25 cellular contexts compared by ENCODE assay signal in the genomic region with DNA sequence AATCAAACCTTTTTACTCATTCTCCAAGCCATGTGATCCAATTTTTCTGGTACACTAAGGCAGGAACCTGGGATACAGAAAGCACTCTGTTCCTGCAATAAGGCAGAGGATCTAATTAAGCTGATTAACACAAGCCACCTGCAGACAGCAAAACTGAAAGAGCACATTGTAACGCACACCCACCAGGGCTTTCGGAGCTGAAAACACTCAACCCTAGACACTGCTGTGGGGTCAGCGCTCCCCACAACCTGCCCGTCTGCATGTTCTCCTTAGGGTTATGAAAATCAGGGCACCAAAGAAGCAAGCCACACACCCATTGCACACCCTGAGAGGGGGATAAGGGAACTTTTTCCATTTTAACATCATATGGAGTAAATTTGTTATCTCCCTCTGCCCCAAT.
"Had no signal": no experiment of that assay in that cellular context is flagged by ENCODE, and none has a peak within 500 bp of the region (broad histone marks: within the 10 kb centered on the region; RNA-seq: fewer than 3 reads in every experiment).

No MANE protein-coding gene starts in this region.

- H3K4me1 ChIP-seq: esophagus squamous epithelium, gastrocnemius medialis, heart right ventricle, left lung, lower lobe of right lung had no signal

- ATAC-seq: effector memory CD8-positive, alpha-beta T cell; esophagus mucosa; gastrocnemius medialis; heart right ventricle; left cardiac atrium; left lung; left ventricle myocardium superior; lower lobe of right lung; mucosa of descending colon; naive thymus-derived CD8-positive, alpha-beta T cell had no signal

- DNase-seq: cortex of kidney; effector CD8-positive, alpha-beta T cell; effector memory CD8-positive, alpha-beta T cell; endodermal cell; erythroblast; esophagus squamous epithelium; foreskin fibroblast; foreskin melanocyte; gastrocnemius medialis; glutamatergic neuron; head of caudate nucleus; heart right ventricle; hippocampal formation; left cardiac atrium; left lung; left ventricle myocardium superior; lower lobe of right lung; mesenchymal stem cell; mucosa of descending colon; naive B cell; naive thymus-derived CD8-positive, alpha-beta T cell had no signal

- H3K9me3 Mint-ChIP-seq: dendritic cell treated with granulocyte-macrophage colony-stimulating factor and Interleukin-4, amounts not matched to agents 40 ng/mL and 50 ng/mL, for 4 days; mesothelial cell of epicardium had no signal

- H3K27me3 Mint-ChIP-seq: dendritic cell treated with granulocyte-macrophage colony-stimulating factor and Interleukin-4, amounts not matched to agents 40 ng/mL and 50 ng/mL, for 4 days; effector memory CD8-positive, alpha-beta T cell; naive B cell; naive thymus-derived CD8-positive, alpha-beta T cell had no signal

- H3K36me3 ChIP-seq: esophagus squamous epithelium, gastrocnemius medialis, heart right ventricle, left lung, lower lobe of right lung had no signal

- H3K36me3 Mint-ChIP-seq: mesothelial cell of epicardium; naive B cell; naive thymus-derived CD8-positive, alpha-beta T cell had no signal

- H3K27ac ChIP-seq: epithelial cell of prostate, esophagus squamous epithelium, gastrocnemius medialis, heart right ventricle, left lung, lower lobe of right lung had no signal

- H3K4me3 Mint-ChIP-seq: dendritic cell treated with granulocyte-macrophage colony-stimulating factor and Interleukin-4, amounts not matched to agents 40 ng/mL and 50 ng/mL, for 4 days; effector memory CD8-positive, alpha-beta T cell; endodermal cell; mesothelial cell of epicardium; naive thymus-derived CD8-positive, alpha-beta T cell had no signal

- H3K9me3 ChIP-seq: esophagus squamous epithelium, gastrocnemius medialis, heart right ventricle, left lung, lower lobe of right lung, mucosa of descending colon had no signal

- H3K4me1 Mint-ChIP-seq: endodermal cell; naive B cell; naive thymus-derived CD8-positive, alpha-beta T cell had no signal

- H3K27ac Mint-ChIP-seq: dendritic cell treated with granulocyte-macrophage colony-stimulating factor and Interleukin-4, amounts not matched to agents 40 ng/mL and 50 ng/mL, for 4 days; effector memory CD8-positive, alpha-beta T cell; endodermal cell; mesothelial cell of epicardium; naive thymus-derived CD8-positive, alpha-beta T cell had no signal

- H3K4me3 ChIP-seq: esophagus squamous epithelium, gastrocnemius medialis, heart right ventricle, left lung, lower lobe of right lung, mucosa of descending colon had no signal

- H3K27me3 ChIP-seq: esophagus squamous epithelium, gastrocnemius medialis, heart right ventricle, left lung had no signal
